Comparison of ENCODE assay signal across 1 cellular context in genomic region chr2:5444168-5444567, GRCh38.
TF ChIP-seq lines count a peak whose summit lies in the region.

No MANE protein-coding gene starts in this region.

TF ChIP-seq in H1, 55 proteins besides CTCF, POLR2A, EP300 and RAD21:
- no peak for TF ChIP-seq USF2 (IDR thresholded peaks at IDR 0.05; ENCODE audit: low read length)
- no peak for TF ChIP-seq SIN3A (conservative IDR thresholded peaks at IDR 0.05 in 1 of 2, IDR thresholded peaks at IDR 0.05 in 1 of 2; ENCODE audit: low read depth in 1 of 2, low read length in 2 of 2)
- TF ChIP-seq CHD7 (IDR thresholded peaks at IDR 0.05; ENCODE audit: insufficient replicate concordance, low read length): no peak
- TF ChIP-seq MAFK (IDR thresholded peaks at IDR 0.05; ENCODE audit: low read depth, low read length): no peak
- no peak for TF ChIP-seq RNF2 (IDR thresholded peaks at IDR 0.05; ENCODE audit: borderline replicate concordance, low read depth, low read length, missing control alignments, poor library complexity, severe bottlenecking)
- TF ChIP-seq CHD2 (IDR thresholded peaks at IDR 0.05; ENCODE audit: low read length): no peak
- TF ChIP-seq SUZ12 (IDR thresholded peaks at IDR 0.05; ENCODE audit: low read length): no peak
- no peak for TF ChIP-seq KDM5A (IDR thresholded peaks at IDR 0.05; ENCODE audit: low read length)
- TF ChIP-seq SIX5 (IDR thresholded peaks at IDR 0.05; ENCODE audit: low read depth, low read length): no peak
- no peak for TF ChIP-seq FOSL1 (IDR thresholded peaks at IDR 0.05; ENCODE audit: insufficient read depth, low read depth, low read length)
- no peak for TF ChIP-seq EZH2 (IDR thresholded peaks at IDR 0.05; ENCODE audit: low read depth, low read length, severe bottlenecking)
- no peak for TF ChIP-seq NRF1 (IDR thresholded peaks at IDR 0.05; ENCODE audit: low read depth, low read length)
- TF ChIP-seq KDM1A (IDR thresholded peaks at IDR 0.05; ENCODE audit: borderline replicate concordance, low read length): no peak
- TF ChIP-seq HDAC2 (IDR thresholded peaks at IDR 0.05; ENCODE audit: borderline replicate concordance in 1 of 2, low read depth in 2 of 2, low read length in 2 of 2): no peak
